13 cellular contexts compared by ENCODE assay signal in the genomic region with DNA sequence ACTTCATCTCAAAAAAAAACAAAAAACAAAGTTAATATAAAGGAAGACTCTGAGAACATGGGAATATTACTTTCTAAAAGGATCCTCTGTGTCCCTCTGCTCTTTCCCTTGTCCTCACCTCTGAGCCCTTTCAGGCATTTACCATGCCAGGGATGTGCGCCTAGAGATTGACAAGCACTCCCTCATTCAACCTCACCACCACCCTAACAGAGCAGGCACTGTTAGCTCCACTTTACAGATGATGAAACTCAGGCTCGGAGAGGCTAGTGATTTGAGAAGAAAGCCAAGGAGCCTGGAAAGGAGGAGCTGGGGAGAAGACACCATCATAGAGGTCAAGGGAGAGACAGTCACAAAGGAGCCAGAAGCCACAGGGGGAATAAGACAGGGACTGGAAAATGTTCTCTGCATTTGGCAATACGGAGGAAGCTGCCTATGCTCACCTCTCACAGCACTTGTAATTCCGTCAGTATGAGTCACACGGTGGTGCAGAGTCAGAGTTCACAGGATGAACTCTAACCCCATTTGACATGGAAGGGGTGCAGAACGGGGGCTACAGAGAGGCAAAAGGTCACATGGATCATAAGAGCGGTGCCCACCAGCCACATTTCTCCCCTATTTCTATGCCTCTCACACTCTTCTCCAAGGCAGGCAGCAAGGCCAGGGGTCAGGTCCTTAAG.
A peak's percentile ranks its signal among the peaks of the same experiment; 100 is the strongest.
DNase-seq lines count a peak whose midpoint lies in the region; ATAC-seq and TF ChIP-seq lines count a peak whose summit lies in the region.
"Had no signal": no experiment of that assay in that cellular context is flagged by ENCODE, and none has a peak within 500 bp of the region (broad histone marks: within the 10 kb centered on the region; RNA-seq: fewer than 3 reads in every experiment).

No MANE protein-coding gene starts in this region.

- H3K4me1 ChIP-seq in right atrium auricular region: peaks cover 0 to 10% of the 10 kb centered on the region in 2 donors
- peaks cover 9% of the 10 kb centered on the region for H3K4me1 ChIP-seq in PC-3 (ENCODE audit: insufficient read depth, low read length)
- peaks cover 0 to 6% of the 10 kb centered on the region in 2 donors for H3K4me1 ChIP-seq in gastrocnemius medialis

- in situ Hi-C loops in gastrocnemius medialis (cut with MboI; ENCODE audit: low sequenced_read_pairs in 4 of 4): no loop called here

- CTCF ChIA-PET in PC-3 (lab: Charles Lee): no interaction called here

- H3K27ac Mint-ChIP-seq in stimulated activated effector memory CD8-positive, alpha-beta T cell treated with anti-CD3 and anti-CD28 coated beads, Interleukin-12 subunit alpha, Interleukin-12 subunit beta, amount 100 ng/mL, for 72 hours: peak overlapping the region; percentile 71

- H3K4me3 ChIP-seq in right atrium auricular region: no peak overlapping the region
- H3K4me3 ChIP-seq in PC-3 (ENCODE audit: low read length): no peak overlapping the region
- H3K4me3 ChIP-seq in gastrocnemius medialis: no peak overlapping the region

- intact Hi-C loops in Right ventricle myocardium inferior (cut with DNase I) (no loop called here), PC-3 (cut with micrococcal nuclease) (no loop called here), gastrocnemius medialis (cut with DNase I; ENCODE audit: low total_unique reads) (no loop called here)

- H3F3A ChIP-seq in PC-3 (ENCODE audit: low read length, unreplicated experiment): no peaks in the 10 kb centered on the region

- H3K27me3 ChIP-seq in right atrium auricular region (no peaks in the 10 kb centered on the region), PC-3 (ENCODE audit: low read length) (no peaks in the 10 kb centered on the region), gastrocnemius medialis (no peaks in the 10 kb centered on the region)

- TF ChIP-seq POLR2A in gastrocnemius medialis (IDR thresholded peaks at IDR 0.05): no peak

- POLR2A ChIA-PET in PC-3 (lab: Charles Lee; ENCODE audit: unreplicated experiment): no interaction called here

- H3K36me3 Mint-ChIP-seq in stimulated activated effector memory CD8-positive, alpha-beta T cell treated with anti-CD3 and anti-CD28 coated beads, Interleukin-12 subunit alpha, Interleukin-12 subunit beta, amount 100 ng/mL, for 72 hours: peaks cover 92% of the 10 kb centered on the region

- no peak overlapping the region for H3K27ac ChIP-seq in right atrium auricular region
- H3K27ac ChIP-seq in PC-3 (ENCODE audit: low read length): no peak overlapping the region
- H3K27ac ChIP-seq in gastrocnemius medialis: no peak overlapping the region

- peaks cover 19% of the 10 kb centered on the region for H3K36me3 ChIP-seq in right atrium auricular region
- peaks cover 5% of the 10 kb centered on the region; the same call in 1 of the 2 replicates for H3K36me3 ChIP-seq in PC-3 (ENCODE audit: low read depth, low read length)
- H3K36me3 ChIP-seq in gastrocnemius medialis: peaks cover 0 to 38% of the 10 kb centered on the region in 2 donors

- no peak overlapping the region for H3K4me3 Mint-ChIP-seq in stimulated activated effector memory CD8-positive, alpha-beta T cell treated with anti-CD3 and anti-CD28 coated beads, Interleukin-12 subunit alpha, Interleukin-12 subunit beta, amount 100 ng/mL, for 72 hours
- H3K4me3 Mint-ChIP-seq: activated T-cell treated with anti-CD3 and anti-CD28 coated beads, Interleukin-2, amount 50 U/mL, for 4 hours had no signal

- no peaks in the 10 kb centered on the region; the same call in 1 of the 2 replicates for H4K20me1 ChIP-seq in PC-3 (ENCODE audit: low read length)

- no peaks in the 10 kb centered on the region for H3K79me2 ChIP-seq in PC-3 (ENCODE audit: low read length)

- H3K9ac ChIP-seq in PC-3 (ENCODE audit: low read length): no peak overlapping the region

- BruUV-seq in PC-3 (replicated peaks; lab: Mats Ljungman, UMichigan): no TSS peak

- DNase-seq in Right ventricle myocardium inferior (ENCODE audit: missing footprints) (no peak), right atrium auricular region (ENCODE audit: low spot score) (no peak), PC-3 (peak; percentile 16), fibroblast of gingiva (ENCODE audit: low read depth) (peak; percentile 13), gastrocnemius medialis (no peak)
- DNase-seq in stimulated activated effector memory CD8-positive, alpha-beta T cell treated with anti-CD3 and anti-CD28 coated beads, Interleukin-12 subunit alpha, Interleukin-12 subunit beta, amount 100 ng/mL, for 72 hours (ENCODE audit: low spot score in 2 of 2): no peak
- DNase-seq: activated T-cell treated with anti-CD3 and anti-CD28 coated beads, Interleukin-2, amount 50 U/mL, for 4 hours; foreskin melanocyte; GDM1; KBM-7; substantia nigra had no signal

- H3K9me3 Mint-ChIP-seq in stimulated activated effector memory CD8-positive, alpha-beta T cell treated with anti-CD3 and anti-CD28 coated beads, Interleukin-12 subunit alpha, Interleukin-12 subunit beta, amount 100 ng/mL, for 72 hours: no peaks in the 10 kb centered on the region

- ATAC-seq in Right ventricle myocardium inferior (peak; percentile 29), PC-3 (peak; percentile 48; the same call in 1 of the 2 replicates), GM18873 (IDR thresholded peaks at IDR 0.05; ENCODE audit: low FRiP score, unreplicated experiment) (no peak), GM19463 (IDR thresholded peaks at IDR 0.05; ENCODE audit: unreplicated experiment) (no peak), gastrocnemius medialis (no peak)
- no peak for ATAC-seq in stimulated activated effector memory CD8-positive, alpha-beta T cell treated with anti-CD3 and anti-CD28 coated beads, Interleukin-12 subunit alpha, Interleukin-12 subunit beta, amount 100 ng/mL, for 72 hours
- ATAC-seq: activated T-cell treated with anti-CD3 and anti-CD28 coated beads, Interleukin-2, amount 50 U/mL, for 4 hours had no signal

- H3K9me3 ChIP-seq in right atrium auricular region (peaks cover 0 to 2% of the 10 kb centered on the region in 2 donors), PC-3 (ENCODE audit: low read length) (no peaks in the 10 kb centered on the region), gastrocnemius medialis (no peaks in the 10 kb centered on the region)

- H3K4me2 ChIP-seq in PC-3 (ENCODE audit: low read length): peak overlapping the region; percentile 31; the same call in 1 of the 2 replicates

- H2AFZ ChIP-seq in PC-3 (ENCODE audit: low read length): no peak overlapping the region

- TF ChIP-seq CTCF in right atrium auricular region (IDR thresholded peaks at IDR 0.05) (no peak), PC-3 (conservative IDR thresholded peaks at IDR 0.05; ENCODE audit: low read depth, low read length) (no peak), gastrocnemius medialis (IDR thresholded peaks at IDR 0.05 in 4 of 5, conservative IDR thresholded peaks at IDR 0.05 in 1 of 5) (no peak)

- H3K4me1 Mint-ChIP-seq in stimulated activated effector memory CD8-positive, alpha-beta T cell treated with anti-CD3 and anti-CD28 coated beads, Interleukin-12 subunit alpha, Interleukin-12 subunit beta, amount 100 ng/mL, for 72 hours: peaks cover 37% of the 10 kb centered on the region

- no peaks in the 10 kb centered on the region for H3K9me2 ChIP-seq in PC-3 (replicated peaks; ENCODE audit: low read length)

Comparison
In these comparisons a context has a peak if more than half of its experiments do, and no peak if none do; other contexts are left out.
1. ATAC-seq: peak in Right ventricle myocardium inferior (single experiment) and PC-3 (single experiment); none in stimulated activated effector memory CD8-positive, alpha-beta T cell treated with anti-CD3 and anti-CD28 coated beads, Interleukin-12 subunit alpha, Interleukin-12 subunit beta, amount 100 ng/mL, for 72 hours (single experiment), GM18873 (single experiment), GM19463 (single experiment) and gastrocnemius medialis (0 of 2).
2. DNase-seq: peak in PC-3 (single experiment) and fibroblast of gingiva (single experiment); none in Right ventricle myocardium inferior (single experiment), right atrium auricular region (single experiment), stimulated activated effector memory CD8-positive, alpha-beta T cell treated with anti-CD3 and anti-CD28 coated beads, Interleukin-12 subunit alpha, Interleukin-12 subunit beta, amount 100 ng/mL, for 72 hours (0 of 2) and gastrocnemius medialis (0 of 2).